21 cellular contexts compared by ENCODE assay signal in genomic region chr5:156892864-156893263, GRCh38. TPM values are rescaled to one million over a fixed set of nuclear protein-coding genes. Genes with fewer than 3 reads are reported as not detected.
DNase-seq lines count a peak whose midpoint lies in the region; ATAC-seq and TF ChIP-seq lines count a peak whose summit lies in the region.
"Had no signal": no experiment of that assay in that cellular context is flagged by ENCODE, and none has a peak within 500 bp of the region (broad histone marks: within the 10 kb centered on the region; RNA-seq: fewer than 3 reads in every experiment).

No MANE protein-coding gene starts in this region.

- peak overlapping the region; percentile 88 for H3K27ac Mint-ChIP-seq in activated CD4-positive, alpha-beta T cell treated with anti-CD3 and anti-CD28 coated beads, Interleukin-2, amount 10 ng/mL, durations not matched to agents 24 days and 14 days
- peak overlapping the region; percentile 67 for H3K27ac Mint-ChIP-seq in activated T-helper 2 cell treated with anti-CD3 and anti-CD28 coated beads, Interferon-gamma antibody, Interleukin-2, Interleukin-4, amounts not matched to agents 10 μg/mL and 5 μg/mL and 100 μg/mL, durations not matched to agents 14 hours and 24 hours and 36 hours
- H3K27ac Mint-ChIP-seq in naive thymus-derived CD8-positive, alpha-beta T cell: peak overlapping the region in 6 of 10 donors; percentile 4 to 84 (median 54)

- peaks cover 8% of the 10 kb centered on the region for H3K36me3 Mint-ChIP-seq in activated CD4-positive, alpha-beta T cell treated with anti-CD3 and anti-CD28 coated beads, Interleukin-2, amount 10 ng/mL, durations not matched to agents 24 days and 14 days (ENCODE audit: low read depth)
- no peaks in the 10 kb centered on the region for H3K36me3 Mint-ChIP-seq in activated T-helper 2 cell treated with anti-CD3 and anti-CD28 coated beads, Interferon-gamma antibody, Interleukin-2, Interleukin-4, amounts not matched to agents 10 μg/mL and 5 μg/mL and 100 μg/mL, durations not matched to agents 14 hours and 24 hours and 36 hours (ENCODE audit: low read depth)
- H3K36me3 Mint-ChIP-seq in naive thymus-derived CD8-positive, alpha-beta T cell: no peaks in the 10 kb centered on the region

- ATAC-seq in naive thymus-derived CD8-positive, alpha-beta T cell: no peak
- no peak for ATAC-seq in HG03159 (IDR thresholded peaks at IDR 0.05; ENCODE audit: unreplicated experiment)
- ATAC-seq: gastroesophageal sphincter, left lung had no signal

- H3K4me1 ChIP-seq in Loucy (ENCODE audit: insufficient read depth, low read length, poor library complexity, severe bottlenecking): no peaks in the 10 kb centered on the region
- H3K4me1 ChIP-seq: gastroesophageal sphincter, left lung had no signal

- H3K36me3 ChIP-seq in Loucy (ENCODE audit: insufficient read depth, low read length) (no peaks in the 10 kb centered on the region), H7 (replicated peaks; ENCODE audit: control insufficient read depth, insufficient read depth, low read length) (no peaks in the 10 kb centered on the region)
- H3K36me3 ChIP-seq: gastroesophageal sphincter, left lung had no signal

- H3K4me3 ChIP-seq in Loucy (ENCODE audit: low read length, poor library complexity, severe bottlenecking): no peak overlapping the region
- H3K4me3 ChIP-seq in H7 (ENCODE audit: insufficient read depth, low read depth, low read length): no peak overlapping the region
- H3K4me3 ChIP-seq: gastroesophageal sphincter, GM23248, left lung had no signal

- no peak overlapping the region for H2AFZ ChIP-seq in Loucy (ENCODE audit: low read length)
- H2AFZ ChIP-seq: GM23248 had no signal

- POLR2A ChIA-PET in naive thymus-derived CD8-positive, alpha-beta T cell (lab: Charles Lee): no interaction called here

- H3K27me3 Mint-ChIP-seq in activated CD4-positive, alpha-beta T cell treated with anti-CD3 and anti-CD28 coated beads, Interleukin-2, amount 10 ng/mL, durations not matched to agents 24 days and 14 days: no peaks in the 10 kb centered on the region
- H3K27me3 Mint-ChIP-seq in activated T-helper 2 cell treated with anti-CD3 and anti-CD28 coated beads, Interferon-gamma antibody, Interleukin-2, Interleukin-4, amounts not matched to agents 10 μg/mL and 5 μg/mL and 100 μg/mL, durations not matched to agents 14 hours and 24 hours and 36 hours (ENCODE audit: low read depth): no peaks in the 10 kb centered on the region
- H3K27me3 Mint-ChIP-seq in naive thymus-derived CD8-positive, alpha-beta T cell: peaks cover 0 to 4% (median 0%) of the 10 kb centered on the region in 5 donors

- H4K20me1 ChIP-seq in Loucy (ENCODE audit: insufficient read depth, low read length, poor library complexity, severe bottlenecking): no peaks in the 10 kb centered on the region

- H3K9me3 Mint-ChIP-seq in activated CD4-positive, alpha-beta T cell treated with anti-CD3 and anti-CD28 coated beads, Interleukin-2, amount 10 ng/mL, durations not matched to agents 24 days and 14 days: peaks cover 10% of the 10 kb centered on the region
- peaks cover 4% of the 10 kb centered on the region for H3K9me3 Mint-ChIP-seq in activated T-helper 2 cell treated with anti-CD3 and anti-CD28 coated beads, Interferon-gamma antibody, Interleukin-2, Interleukin-4, amounts not matched to agents 10 μg/mL and 5 μg/mL and 100 μg/mL, durations not matched to agents 14 hours and 24 hours and 36 hours
- no peaks in the 10 kb centered on the region for H3K9me3 Mint-ChIP-seq in naive thymus-derived CD8-positive, alpha-beta T cell

- peaks cover 42% of the 10 kb centered on the region for H3K4me1 Mint-ChIP-seq in activated CD4-positive, alpha-beta T cell treated with anti-CD3 and anti-CD28 coated beads, Interleukin-2, amount 10 ng/mL, durations not matched to agents 24 days and 14 days
- H3K4me1 Mint-ChIP-seq in activated T-helper 2 cell treated with anti-CD3 and anti-CD28 coated beads, Interferon-gamma antibody, Interleukin-2, Interleukin-4, amounts not matched to agents 10 μg/mL and 5 μg/mL and 100 μg/mL, durations not matched to agents 14 hours and 24 hours and 36 hours (ENCODE audit: low read depth): peaks cover 28% of the 10 kb centered on the region
- H3K4me1 Mint-ChIP-seq in naive thymus-derived CD8-positive, alpha-beta T cell: peaks cover 10 to 28% (median 24%) of the 10 kb centered on the region in 4 donors

- peak overlapping the region; percentile 27 for H3K9ac ChIP-seq in Loucy (ENCODE audit: low read depth, low read length, poor library complexity, severe bottlenecking)
- H3K9ac ChIP-seq: GM23248 had no signal

- H3F3A ChIP-seq in Loucy (ENCODE audit: low read depth): no peaks in the 10 kb centered on the region

- no peak for TF ChIP-seq CTCF in Loucy (conservative IDR thresholded peaks at IDR 0.05; ENCODE audit: low read length)

- no peak overlapping the region for H3K4me2 ChIP-seq in Loucy (ENCODE audit: low read depth, low read length, poor library complexity, severe bottlenecking)

- DNase-seq in activated CD4-positive, alpha-beta T cell treated with anti-CD3 and anti-CD28 coated beads, Interleukin-2, amount 10 ng/mL, durations not matched to agents 24 days and 14 days: no peak
- no peak for DNase-seq in activated CD4-positive, alpha-beta T cell treated with anti-CD3 and anti-CD28 coated beads, Interleukin-2, amount 50 U/mL, for 48 hours
- no peak for DNase-seq in activated T-helper 2 cell treated with anti-CD3 and anti-CD28 coated beads, Interferon-gamma antibody, Interleukin-2, Interleukin-4, amounts not matched to agents 10 μg/mL and 5 μg/mL and 100 μg/mL, durations not matched to agents 14 hours and 24 hours and 36 hours (ENCODE audit: low spot score)
- DNase-seq in naive thymus-derived CD8-positive, alpha-beta T cell: no peak
- DNase-seq in middle frontal gyrus (ENCODE audit: extremely low spot score, low spot score) (no peak), H7 (no peak)
- DNase-seq: activated T-cell treated with anti-CD3 and anti-CD28 coated beads for 4 hours, GM23248, Karpas-422, left lung, NCI-H146, NCI-H446, trophoblast cell had no signal

- no peaks in the 10 kb centered on the region for H3K27me3 ChIP-seq in Loucy (ENCODE audit: insufficient read depth, low read length, poor library complexity, severe bottlenecking)
- H3K27me3 ChIP-seq in H7 (ENCODE audit: control insufficient read depth, insufficient read depth, low read length): no peaks in the 10 kb centered on the region
- H3K27me3 ChIP-seq: gastroesophageal sphincter, left lung had no signal

- H3K9me3 ChIP-seq in Loucy (ENCODE audit: insufficient read depth, low read depth, low read length): no peaks in the 10 kb centered on the region
- H3K9me3 ChIP-seq: gastroesophageal sphincter, left lung had no signal

- H3K79me2 ChIP-seq in Loucy (ENCODE audit: insufficient read depth, low read length): no peaks in the 10 kb centered on the region

- intact Hi-C loops in activated CD4-positive, alpha-beta T cell treated with anti-CD3 and anti-CD28 coated beads, Interleukin-2, amount 10 ng/mL, durations not matched to agents 24 days and 14 days (cut with micrococcal nuclease): loop anchor here (1.0 to 2.0 kb wide), 3 partner anchors 20 to 132 kb away; no protein-coding TSS in a partner anchor
- intact Hi-C loops in activated T-helper 2 cell treated with anti-CD3 and anti-CD28 coated beads, Interferon-gamma antibody, Interleukin-2, Interleukin-4, amounts not matched to agents 10 μg/mL and 5 μg/mL and 100 μg/mL, durations not matched to agents 14 hours and 24 hours and 36 hours (cut with micrococcal nuclease): loop anchor here (5.0 kb wide), 1 partner anchor 39 kb away; no protein-coding TSS in a partner anchor

- peak overlapping the region; percentile 59 for H3K4me3 Mint-ChIP-seq in activated CD4-positive, alpha-beta T cell treated with anti-CD3 and anti-CD28 coated beads, Interleukin-2, amount 10 ng/mL, durations not matched to agents 24 days and 14 days
- H3K4me3 Mint-ChIP-seq in activated T-helper 2 cell treated with anti-CD3 and anti-CD28 coated beads, Interferon-gamma antibody, Interleukin-2, Interleukin-4, amounts not matched to agents 10 μg/mL and 5 μg/mL and 100 μg/mL, durations not matched to agents 14 hours and 24 hours and 36 hours (ENCODE audit: low read depth): no peak overlapping the region
- H3K4me3 Mint-ChIP-seq in naive thymus-derived CD8-positive, alpha-beta T cell: peak overlapping the region in 1 of 10 donors; percentile 35

- H3K9me2 ChIP-seq in Loucy (replicated peaks; ENCODE audit: low read depth, low read length): no peaks in the 10 kb centered on the region

RNA-seq across cellular contexts. Expression of gene PPP1R2B, which starts 42.8 kb away (rescaled TPM):
- total RNA-seq in activated CD4-positive, alpha-beta T cell treated with anti-CD3 and anti-CD28 coated beads, Interleukin-2, amount 10 ng/mL, durations not matched to agents 24 days and 14 days: 0.47 and 0.58 TPM in 2 replicates
- total RNA-seq in activated T-helper 2 cell treated with anti-CD3 and anti-CD28 coated beads, Interferon-gamma antibody, Interleukin-2, Interleukin-4, amounts not matched to agents 10 μg/mL and 5 μg/mL and 100 μg/mL, durations not matched to agents 14 hours and 24 hours and 36 hours: 0.51 and 0.66 TPM in 2 replicates
- under 1 TPM; 0.33 to 0.39 TPM for total RNA-seq in naive thymus-derived CD8-positive, alpha-beta T cell
- polyA plus RNA-seq in naive thymus-derived CD8-positive, alpha-beta T cell: under 1 TPM; 0.09 to 0.17 (median 0.11) TPM
- total RNA-seq in H7 (2014; rRNA removed; shearing (Covaris generic)): not detected in 2 replicates
- total RNA-seq: cerebellum, endothelial cell of umbilical vein, left lung, mesenteric fat pad had no signal
- polyA plus RNA-seq: endothelial cell of umbilical vein, fibroblast of lung, GM23248, HepG2 had no signal
